In genomic region chr2:5538717-5539116, GRCh38 we compare ENCODE assay signal across 25 cellular contexts.
A peak's percentile ranks its signal among the peaks of the same experiment; 100 is the strongest.
DNase-seq lines count a peak whose midpoint lies in the region; ATAC-seq and TF ChIP-seq lines count a peak whose summit lies in the region.
"Had no signal": no experiment of that assay in that cellular context is flagged by ENCODE, and none has a peak within 500 bp of the region (broad histone marks: within the 10 kb centered on the region; RNA-seq: fewer than 3 reads in every experiment).

No MANE protein-coding gene starts in this region.

- H3K9ac ChIP-seq in rectal smooth muscle tissue (ENCODE audit: low read length): no peak overlapping the region
- H3K9ac ChIP-seq: KMS-11 had no signal

- peak overlapping the region; percentile 31; the same call in 1 of the 2 replicates for H3K27ac ChIP-seq in HEK293 (ENCODE audit: extremely low read depth, low read depth, low read length)
- H3K27ac ChIP-seq in rectal smooth muscle tissue (ENCODE audit: low read depth, low read length): peak overlapping the region; percentile 72
- H3K27ac ChIP-seq: KMS-11, neutrophil, Peyer's patch had no signal

- no peaks in the 10 kb centered on the region for H3K9me3 ChIP-seq in HEK293 (ENCODE audit: control insufficient read depth, insufficient read depth, low read depth, low read length)
- H3K9me3 ChIP-seq: neutrophil had no signal

- ATAC-seq in HG02852 (IDR thresholded peaks at IDR 0.05; ENCODE audit: unreplicated experiment): no peak
- ATAC-seq: activated CD4-positive, alpha-beta T cell treated with anti-CD3 and anti-CD28 coated beads for 36 hours; effector memory CD8-positive, alpha-beta T cell; esophagus mucosa; mucosa of descending colon had no signal

- H3K4me3 ChIP-seq in HEK293 (ENCODE audit: low read depth, low read length) (no peak overlapping the region), rectal smooth muscle tissue (ENCODE audit: low read length) (no peak overlapping the region)
- H3K4me3 ChIP-seq: mucosa of descending colon, Peyer's patch, skin epidermis had no signal

- POLR2A ChIA-PET in HEK293 (lab: Yijun Ruan, JAX): no interaction called here

- DNase-seq in NCI-H526 treated with DMSO at 0.1 percent for 48 hours (lab: John Stamatoyannopoulos, UW): peak; percentile 6
- DNase-seq in left kidney (ENCODE audit: low read depth, low spot score): peak; percentile 89
- DNase-seq in hippocampal formation (lab: John Stamatoyannopoulos, UW): no peak
- DNase-seq in cerebellar cortex (ENCODE audit: low spot score): no peak
- DNase-seq: activated CD4-positive, alpha-beta T cell treated with anti-CD3 and anti-CD28 coated beads for 36 hours; activated naive CD4-positive, alpha-beta T cell; activated T-cell treated with anti-CD3 and anti-CD28 coated beads, Interleukin-2, amount 50 U/mL, for 1 hour; C1 segment of cervical spinal cord; Calu3; effector memory CD8-positive, alpha-beta T cell; HCEC 1CT; hypothalamus; mucosa of descending colon; NCI-H187 treated with DMSO at 0.1 percent for 48 hours; NCI-H446 treated with DMSO at 0.1 percent for 48 hours; Peyer's patch; stimulated activated CD4-positive, alpha-beta T cell treated with anti-CD3 and anti-CD28 coated beads, Interleukin-2, amount 100 ng/mL, for 24 hours; substantia nigra had no signal

- CTCF ChIA-PET in HEK293 (lab: Yijun Ruan, JAX): no interaction called here

- H3K4me1 ChIP-seq in HEK293 (ENCODE audit: control insufficient read depth, insufficient read depth, low read length): peaks cover 7% of the 10 kb centered on the region
- peaks cover 6% of the 10 kb centered on the region for H3K4me1 ChIP-seq in rectal smooth muscle tissue (ENCODE audit: control insufficient read depth, insufficient read depth, low read length)
- H3K4me1 ChIP-seq: Peyer's patch had no signal

- H3K27me3 ChIP-seq in rectal smooth muscle tissue (ENCODE audit: control insufficient read depth, insufficient read depth, low read length): no peaks in the 10 kb centered on the region
- H3K27me3 ChIP-seq: neutrophil, Peyer's patch had no signal

- no peak for TF ChIP-seq CTCF in HEK293 (tag by site-specific recombination; IDR thresholded peaks at IDR 0.05)

- H3K36me3 ChIP-seq in HEK293 (ENCODE audit: control insufficient read depth in 2 of 2, insufficient read depth in 1 of 2, low read length in 2 of 2): no peaks in the 10 kb centered on the region
- no peaks in the 10 kb centered on the region for H3K36me3 ChIP-seq in rectal smooth muscle tissue (ENCODE audit: control insufficient read depth, insufficient read depth, low read length)
- H3K36me3 ChIP-seq: neutrophil, Peyer's patch had no signal

TF ChIP-seq in HEK293, 187 proteins besides CTCF, POLR2A, EP300 and RAD21:
- TF ChIP-seq SP7 (tag by site-specific recombination; IDR thresholded peaks at IDR 0.05) (no peak), ZNF530 (tag by site-specific recombination; IDR thresholded peaks at IDR 0.05; ENCODE audit: low read depth) (no peak), ZNF114 (tag by site-specific recombination; IDR thresholded peaks at IDR 0.05) (no peak), ZNF629 (tag by site-specific recombination; IDR thresholded peaks at IDR 0.05) (no peak), ZNF529 (tag by site-specific recombination; IDR thresholded peaks at IDR 0.05; ENCODE audit: insufficient replicate concordance) (no peak), ZNF660 (tag by site-specific recombination; IDR thresholded peaks at IDR 0.05) (no peak), ZNF266 (tag by site-specific recombination; IDR thresholded peaks at IDR 0.05; ENCODE audit: low read depth) (no peak), SALL2 (tag by site-specific recombination; IDR thresholded peaks at IDR 0.05; ENCODE audit: borderline replicate concordance) (no peak), ZNF501 (tag by site-specific recombination; IDR thresholded peaks at IDR 0.05) (no peak), ZNF626 (tag by site-specific recombination; IDR thresholded peaks at IDR 0.05) (no peak), IKZF3 (tag by site-specific recombination; IDR thresholded peaks at IDR 0.05) (no peak), SP3 (tag by site-specific recombination; IDR thresholded peaks at IDR 0.05) (no peak), ZEB2 (tag by site-specific recombination; IDR thresholded peaks at IDR 0.05) (no peak), ZNF169 (tag by site-specific recombination; IDR thresholded peaks at IDR 0.05) (no peak), ZNF623 (tag by site-specific recombination; IDR thresholded peaks at IDR 0.05) (no peak), ZNF639 (tag by site-specific recombination; IDR thresholded peaks at IDR 0.05) (no peak), ZNF24 (tag by site-specific recombination; IDR thresholded peaks at IDR 0.05) (no peak)

Comparison
In these comparisons a context has a peak if more than half of its experiments do, and no peak if none do; other contexts are left out.
1. DNase-seq: peak in NCI-H526 treated with DMSO at 0.1 percent for 48 hours (single experiment) and left kidney (single experiment); none in hippocampal formation (0 of 2) and cerebellar cortex (single experiment).